2 cellular contexts compared by ENCODE assay signal in genomic region chr20:50200482-50201104, GRCh38.
TF ChIP-seq lines count a peak whose summit lies in the region.

No MANE protein-coding gene starts in this region.

TF ChIP-seq in H1, 55 proteins besides CTCF, POLR2A, EP300 and RAD21:
- no peak for TF ChIP-seq POU5F1 (IDR thresholded peaks at IDR 0.05; ENCODE audit: low read depth, low read length)

TF ChIP-seq in HepG2, 621 proteins besides CTCF, POLR2A, EP300 and RAD21:
- TF ChIP-seq ARNT2 (CRISPR knock-in tag; IDR thresholded peaks at IDR 0.05; ENCODE audit: low read depth) (no peak), ZNF768 (CRISPR knock-in tag; IDR thresholded peaks at IDR 0.05) (peak; percentile 66; the same call in 1 of the 2 replicates), ZNF687 (CRISPR knock-in tag; IDR thresholded peaks at IDR 0.05) (peak; percentile 25; the same call in 1 of the 2 replicates), HNRNPL (IDR thresholded peaks at IDR 0.05; ENCODE audit: low read depth, low read length) (peak; percentile 76; the same call in 1 of the 2 replicates), NFKB2 (CRISPR knock-in tag; IDR thresholded peaks at IDR 0.05; ENCODE audit: borderline replicate concordance) (0 out of 2 replicates have a peak, but pooled peaks have one; percentile 29)
- TF ChIP-seq, protein P1, sequence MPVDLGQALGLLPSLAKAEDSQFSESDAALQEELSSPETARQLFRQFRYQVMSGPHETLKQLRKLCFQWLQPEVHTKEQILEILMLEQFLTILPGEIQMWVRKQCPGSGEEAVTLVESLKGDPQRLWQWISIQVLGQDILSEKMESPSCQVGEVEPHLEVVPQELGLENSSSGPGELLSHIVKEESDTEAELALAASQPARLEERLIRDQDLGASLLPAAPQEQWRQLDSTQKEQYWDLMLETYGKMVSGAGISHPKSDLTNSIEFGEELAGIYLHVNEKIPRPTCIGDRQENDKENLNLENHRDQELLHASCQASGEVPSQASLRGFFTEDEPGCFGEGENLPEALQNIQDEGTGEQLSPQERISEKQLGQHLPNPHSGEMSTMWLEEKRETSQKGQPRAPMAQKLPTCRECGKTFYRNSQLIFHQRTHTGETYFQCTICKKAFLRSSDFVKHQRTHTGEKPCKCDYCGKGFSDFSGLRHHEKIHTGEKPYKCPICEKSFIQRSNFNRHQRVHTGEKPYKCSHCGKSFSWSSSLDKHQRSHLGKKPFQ (CRISPR knock-in tag; IDR thresholded peaks at IDR 0.05; ENCODE audit: insufficient replicate concordance): no peak
